Comparison of ENCODE assay signal across 8 cellular contexts in the genomic region with DNA sequence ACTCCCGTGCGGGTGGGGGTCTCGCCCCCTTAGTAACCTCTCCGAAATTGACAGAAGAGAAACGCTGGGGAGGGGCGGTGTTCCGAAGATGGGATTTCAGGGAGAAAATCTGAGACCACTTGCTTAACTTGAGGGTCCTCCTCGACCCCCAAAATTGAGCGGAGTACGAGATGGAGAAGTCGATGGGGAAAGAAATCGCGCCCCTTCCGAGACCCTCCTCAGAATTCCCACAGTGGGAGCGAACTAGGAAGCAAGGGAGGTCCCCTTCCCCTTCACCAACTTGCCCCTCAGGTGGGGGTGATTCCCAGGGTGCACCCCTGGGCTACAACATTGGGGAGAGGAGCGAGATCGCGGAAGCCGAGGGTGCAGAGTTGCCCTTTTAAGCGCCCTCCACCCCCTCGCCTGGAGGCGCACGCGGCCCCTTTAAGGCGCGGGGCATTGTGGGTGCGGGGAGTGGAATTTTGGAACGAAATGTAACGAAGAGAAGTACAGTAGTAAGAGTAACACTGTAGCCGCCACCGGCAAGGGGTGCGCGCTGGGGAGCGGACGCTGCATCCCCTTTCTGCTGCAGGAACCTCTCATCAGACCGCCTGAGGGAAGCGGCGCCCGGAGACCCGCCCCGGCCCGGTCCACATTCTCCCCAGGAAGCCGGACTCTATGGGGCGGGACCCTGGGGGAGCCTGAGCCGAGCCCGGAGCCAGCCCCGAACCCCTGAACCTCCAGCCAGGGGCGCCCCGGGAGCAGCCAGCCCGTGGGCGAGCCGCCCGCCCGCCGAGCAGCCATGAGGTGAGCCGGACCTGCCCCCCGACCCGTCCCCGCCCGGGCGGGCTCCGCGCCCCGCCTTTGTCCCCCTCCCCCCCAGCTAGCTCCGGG. TPM values are rescaled to one million over a fixed set of nuclear protein-coding genes. Genes with fewer than 3 reads are reported as not detected.
DNase-seq lines count a peak whose midpoint lies in the region; ATAC-seq lines count a peak whose summit lies in the region.

A gene (plus strand): TSS at position 489 of the 873 bp plus-strand sequence. CDS start 293 bp downstream, at position 782.

- ATAC-seq in GM18861 (IDR thresholded peaks at IDR 0.05; ENCODE audit: unreplicated experiment) (peak; percentile 39), HG03097 (IDR thresholded peaks at IDR 0.05; ENCODE audit: low FRiP score, unreplicated experiment) (peak; percentile 48)

- peak; percentile 85 for DNase-seq in ACHN
- DNase-seq in NCI-H510A (lab: John Stamatoyannopoulos, UW) = peak; percentile 74
- DNase-seq in activated CD4-positive, CD25-positive, alpha-beta regulatory T cell treated with anti-CD3 and anti-CD28 coated beads, Interleukin-2, amount 50 U/mL, for 72 hours = peak; percentile 84
- peak; percentile 86 for DNase-seq in cerebellum (ENCODE audit: low spot score)
- DNase-seq in kidney tubule cell (ENCODE audit: low spot score) = peak; percentile 92
- DNase-seq in stimulated activated CD4-positive, alpha-beta T cell treated with anti-CD3 and anti-CD28 coated beads, Interleukin-1b, Interleukin-23, amount 100 ng/mL, for 1 hour (ENCODE audit: low read depth in 2 of 2) = peak; percentile 75 to 85

- in situ Hi-C loops in ACHN (cut with HindIII; ENCODE audit: low pct_ligation_motif_present, low pct_unique_long_range_greater_than_20kb, low sequenced_read_pairs) = no loop called here

RNA-seq across cellular contexts. Expression of the gene that starts here (rescaled TPM):
- total RNA-seq in cerebellum = 11.2 TPM

Comparison
In these comparisons a context has a peak if more than half of its experiments do, and no peak if none do; other contexts are left out.
1. Peak in every context shown above with its lines: DNase-seq and ATAC-seq.